In genomic region chrX:39636481-39636880, GRCh38 we compare ENCODE assay signal across 16 cellular contexts.
A peak's percentile ranks its signal among the peaks of the same experiment; 100 is the strongest.
DNase-seq lines count a peak whose midpoint lies in the region; ATAC-seq and TF ChIP-seq lines count a peak whose summit lies in the region.
"Had no signal": no experiment of that assay in that cellular context is flagged by ENCODE, and none has a peak within 500 bp of the region (broad histone marks: within the 10 kb centered on the region; RNA-seq: fewer than 3 reads in every experiment).

No MANE protein-coding gene starts in this region.

- H3K9ac ChIP-seq in BLaER1 treated with 17β-estradiol and CSF1 and Interleukin-3, amounts not matched to agents 10 nM and 100 nM = no peak overlapping the region
- no peak overlapping the region for H3K9ac ChIP-seq in adipocyte (ENCODE audit: low read length)
- H3K9ac ChIP-seq: KMS-11 had no signal

- H3K9me3 ChIP-seq in BLaER1 treated with 17β-estradiol and CSF1 and Interleukin-3, amounts not matched to agents 10 nM and 100 nM (replicated peaks in 1 of 11) = peaks cover 5 to 11% (median 7%) of the 10 kb centered on the region in 11 experiments; a peak in 14 of 22 replicates
- peaks cover 18% of the 10 kb centered on the region for H3K9me3 ChIP-seq in adipocyte (ENCODE audit: control insufficient read depth, low read length)

- peak; percentile 60 for ATAC-seq in foreskin keratinocyte
- no peak for ATAC-seq in stimulated activated effector memory CD8-positive, alpha-beta T cell treated with anti-CD3 and anti-CD28 coated beads, Interleukin-12 subunit alpha, Interleukin-12 subunit beta, amount 100 ng/mL, for 72 hours
- no peak for ATAC-seq in GM21423 (IDR thresholded peaks at IDR 0.05; ENCODE audit: unreplicated experiment)
- ATAC-seq: CD8-positive, alpha-beta T cell; HCT116 had no signal

- no peaks in the 10 kb centered on the region for H4K20me1 ChIP-seq in BLaER1 treated with 17β-estradiol and CSF1 and Interleukin-3, amounts not matched to agents 10 nM and 100 nM

- H3K27ac ChIP-seq in BLaER1 treated with 17β-estradiol and CSF1 and Interleukin-3, amounts not matched to agents 10 nM and 100 nM = peak overlapping the region in 2 of 11 experiments; percentile 3 to 17; a peak in 2 of 22 replicates
- H3K27ac ChIP-seq in foreskin keratinocyte = no peak overlapping the region
- H3K27ac ChIP-seq: C4-2B, KMS-11 had no signal

- no peaks in the 10 kb centered on the region for H3K4me1 Mint-ChIP-seq in stimulated activated effector memory CD8-positive, alpha-beta T cell treated with anti-CD3 and anti-CD28 coated beads, Interleukin-12 subunit alpha, Interleukin-12 subunit beta, amount 100 ng/mL, for 72 hours
- H3K4me1 Mint-ChIP-seq in CD14-positive monocyte = peaks cover 6% of the 10 kb centered on the region

- H3K4me3 ChIP-seq in BLaER1 treated with 17β-estradiol and CSF1 and Interleukin-3, amounts not matched to agents 10 nM and 100 nM = no peak overlapping the region
- no peak overlapping the region for H3K4me3 ChIP-seq in adipocyte (ENCODE audit: low read length)

- H3K9me3 Mint-ChIP-seq in stimulated activated effector memory CD8-positive, alpha-beta T cell treated with anti-CD3 and anti-CD28 coated beads, Interleukin-12 subunit alpha, Interleukin-12 subunit beta, amount 100 ng/mL, for 72 hours = no peaks in the 10 kb centered on the region
- H3K9me3 Mint-ChIP-seq in CD14-positive monocyte = peaks cover 0 to 5% (median 0%) of the 10 kb centered on the region in 7 donors
- H3K9me3 Mint-ChIP-seq: CD8-positive, alpha-beta T cell had no signal

- H3K4me2 ChIP-seq in BLaER1 treated with 17β-estradiol and CSF1 and Interleukin-3, amounts not matched to agents 10 nM and 100 nM = peak overlapping the region in 8 of 11 experiments; percentile 14 to 50 (median 36); a peak in 14 of 22 replicates
- H3K4me2 ChIP-seq: KMS-11 had no signal

- H3K27ac Mint-ChIP-seq in stimulated activated effector memory CD8-positive, alpha-beta T cell treated with anti-CD3 and anti-CD28 coated beads, Interleukin-12 subunit alpha, Interleukin-12 subunit beta, amount 100 ng/mL, for 72 hours = peak overlapping the region; percentile 29
- peak overlapping the region in 1 of 7 donors; percentile 34 for H3K27ac Mint-ChIP-seq in CD14-positive monocyte
- H3K27ac Mint-ChIP-seq: CD8-positive, alpha-beta T cell had no signal

- TF ChIP-seq CTCF in foreskin keratinocyte (conservative IDR thresholded peaks at IDR 0.05) (no peak), CD14-positive monocyte (IDR thresholded peaks at IDR 0.05) (no peak)

- no peak overlapping the region for H3K4me3 Mint-ChIP-seq in stimulated activated effector memory CD8-positive, alpha-beta T cell treated with anti-CD3 and anti-CD28 coated beads, Interleukin-12 subunit alpha, Interleukin-12 subunit beta, amount 100 ng/mL, for 72 hours
- H3K4me3 Mint-ChIP-seq in CD14-positive monocyte = no peak overlapping the region
- H3K4me3 Mint-ChIP-seq: CD8-positive, alpha-beta T cell had no signal

- peaks cover 19 to 61% (median 50%) of the 10 kb centered on the region in 10 experiments for H3K4me1 ChIP-seq in BLaER1 treated with 17β-estradiol and CSF1 and Interleukin-3, amounts not matched to agents 10 nM and 100 nM
- H3K4me1 ChIP-seq in adipocyte (ENCODE audit: control insufficient read depth, insufficient read depth, low read length) (no peaks in the 10 kb centered on the region), foreskin keratinocyte (no peaks in the 10 kb centered on the region)

- no peaks in the 10 kb centered on the region; a peak in 1 of 22 replicates for H3K27me3 ChIP-seq in BLaER1 treated with 17β-estradiol and CSF1 and Interleukin-3, amounts not matched to agents 10 nM and 100 nM
- H3K27me3 ChIP-seq in adipocyte (replicated peaks; ENCODE audit: control insufficient read depth, insufficient read depth, low read length) (peaks cover 27% of the 10 kb centered on the region), foreskin keratinocyte (no peaks in the 10 kb centered on the region)

- no peaks in the 10 kb centered on the region for H3K36me3 ChIP-seq in BLaER1 treated with 17β-estradiol and CSF1 and Interleukin-3, amounts not matched to agents 10 nM and 100 nM
- H3K36me3 ChIP-seq in adipocyte (ENCODE audit: control insufficient read depth, insufficient read depth, low read length, severe bottlenecking) = no peaks in the 10 kb centered on the region

- DNase-seq in adipocyte (ENCODE audit: low read depth) = peak; percentile 3
- DNase-seq in foreskin keratinocyte = peak; percentile 26 to 65
- no peak for DNase-seq in stimulated activated effector memory CD8-positive, alpha-beta T cell treated with anti-CD3 and anti-CD28 coated beads, Interleukin-12 subunit alpha, Interleukin-12 subunit beta, amount 100 ng/mL, for 72 hours (ENCODE audit: low spot score in 2 of 2)
- no peak for DNase-seq in CD14-positive monocyte (ENCODE audit: low spot score)
- DNase-seq in HK-2 (ENCODE audit: unreplicated experiment) = no peak
- DNase-seq: ACHN; CD8-positive, alpha-beta T cell; COR-L47; DMS153; DMS79 treated with DMSO at 0.1 percent for 48 hours; EL had no signal

- H3K27me3 Mint-ChIP-seq in CD14-positive monocyte (ENCODE audit: low read depth in 3 of 3) = peaks cover 0 to 4% (median 2%) of the 10 kb centered on the region in 3 donors

- intact Hi-C loops in CD14-positive monocyte (cut with micrococcal nuclease) = no loop called here

- no peaks in the 10 kb centered on the region for H3K36me3 Mint-ChIP-seq in stimulated activated effector memory CD8-positive, alpha-beta T cell treated with anti-CD3 and anti-CD28 coated beads, Interleukin-12 subunit alpha, Interleukin-12 subunit beta, amount 100 ng/mL, for 72 hours
- no peaks in the 10 kb centered on the region for H3K36me3 Mint-ChIP-seq in CD14-positive monocyte
- H3K36me3 Mint-ChIP-seq: CD8-positive, alpha-beta T cell had no signal

Comparison
In these comparisons a context has a peak if more than half of its experiments do, and no peak if none do; other contexts are left out.
1. DNase-seq: peak in adipocyte (single experiment) and foreskin keratinocyte (2 of 2); none in stimulated activated effector memory CD8-positive, alpha-beta T cell treated with anti-CD3 and anti-CD28 coated beads, Interleukin-12 subunit alpha, Interleukin-12 subunit beta, amount 100 ng/mL, for 72 hours (0 of 2), CD14-positive monocyte (single experiment) and HK-2 (single experiment).